Comparison of ENCODE assay signal across 8 cellular contexts in genomic region chr5:54440456-54440893, GRCh38. TPM values are rescaled to one million over a fixed set of nuclear protein-coding genes. Genes with fewer than 3 reads are reported as not detected.
DNase-seq lines count a peak whose midpoint lies in the region; ATAC-seq and TF ChIP-seq lines count a peak whose summit lies in the region.

No MANE protein-coding gene starts in this region.

- no peak for TF ChIP-seq POLR2A in suprapubic skin (IDR thresholded peaks at IDR 0.05)

- no peaks in the 10 kb centered on the region for H3K36me3 ChIP-seq in suprapubic skin

- no peaks in the 10 kb centered on the region for H3K9me3 ChIP-seq in suprapubic skin

- H3K4me3 ChIP-seq in suprapubic skin = no peak overlapping the region

- H3K27me3 Mint-ChIP-seq in activated naive CD4-positive, alpha-beta T cell treated with anti-CD3 and anti-CD28 coated beads, Interleukin-2, amount 10 ng/mL, durations not matched to agents 7 days and 5 days = peaks cover 1% of the 10 kb centered on the region

- POLR2A ChIA-PET in HEK293T (lab: Yijun Ruan, JAX) = interaction anchor here (0.6 kb wide), 1 partner anchor 528 kb away, joined by 3 read pairs; no protein-coding TSS in a partner anchor

- CTCF ChIA-PET in activated naive CD4-positive, alpha-beta T cell treated with anti-CD3 and anti-CD28 coated beads, Interleukin-2, amount 10 ng/mL, durations not matched to agents 7 days and 5 days (lab: Charles Lee) = interaction anchor here (0.8 to 2.0 kb wide), 4 partner anchors 9 to 49 kb away, joined by 3 to 10 read pairs (median 4); no protein-coding TSS in a partner anchor
- CTCF ChIA-PET in HEK293T (lab: Yijun Ruan, JAX) = no interaction called here

- no peaks in the 10 kb centered on the region for H3K36me3 Mint-ChIP-seq in activated naive CD4-positive, alpha-beta T cell treated with anti-CD3 and anti-CD28 coated beads, Interleukin-2, amount 10 ng/mL, durations not matched to agents 7 days and 5 days

- WGBS in suprapubic skin = 46% methylated on average over 6 of the region's 6 CpGs

- H3K27ac ChIP-seq in suprapubic skin = no peak overlapping the region

- peaks cover 37% of the 10 kb centered on the region for H3K4me1 Mint-ChIP-seq in activated naive CD4-positive, alpha-beta T cell treated with anti-CD3 and anti-CD28 coated beads, Interleukin-2, amount 10 ng/mL, durations not matched to agents 7 days and 5 days

- H3K4me1 ChIP-seq in suprapubic skin = peaks cover 11% of the 10 kb centered on the region

- no peak for TF ChIP-seq EP300 in suprapubic skin (IDR thresholded peaks at IDR 0.05)

- no peak for TF ChIP-seq CTCF in suprapubic skin (IDR thresholded peaks at IDR 0.05)

- peak; percentile 63 for DNase-seq in activated naive CD4-positive, alpha-beta T cell treated with anti-CD3 and anti-CD28 coated beads, Interleukin-2, amount 10 ng/mL, durations not matched to agents 7 days and 5 days
- DNase-seq in activated naive CD4-positive, alpha-beta T cell (lab: John Stamatoyannopoulos, UW) = no peak
- DNase-seq in SKM-1 treated with dmso at 0.1 percent for 144 hours (lab: John Stamatoyannopoulos, UW; ENCODE audit: unreplicated experiment) (peak; percentile 50), superior temporal gyrus (ENCODE audit: extremely low spot score) (peak; percentile 53), suprapubic skin (ENCODE audit: low spot score in 2 of 2) (no peak), HEK293T (ENCODE audit: extremely low spot score) (no peak), NCI-H226 (no peak)

- ATAC-seq in HG03025 (IDR thresholded peaks at IDR 0.05; ENCODE audit: low FRiP score, unreplicated experiment) = peak; percentile 94

- peak overlapping the region; percentile 4 for H3K4me3 Mint-ChIP-seq in activated naive CD4-positive, alpha-beta T cell treated with anti-CD3 and anti-CD28 coated beads, Interleukin-2, amount 10 ng/mL, durations not matched to agents 7 days and 5 days

- H3K9me3 Mint-ChIP-seq in activated naive CD4-positive, alpha-beta T cell treated with anti-CD3 and anti-CD28 coated beads, Interleukin-2, amount 10 ng/mL, durations not matched to agents 7 days and 5 days = peaks cover 2% of the 10 kb centered on the region

- no peaks in the 10 kb centered on the region for H3K27me3 ChIP-seq in suprapubic skin

- peak overlapping the region; percentile 90 for H3K27ac Mint-ChIP-seq in activated naive CD4-positive, alpha-beta T cell treated with anti-CD3 and anti-CD28 coated beads, Interleukin-2, amount 10 ng/mL, durations not matched to agents 7 days and 5 days

TF ChIP-seq in HEK293T, 16 proteins besides CTCF, POLR2A, EP300 and RAD21:
- TF ChIP-seq SP1 (IDR thresholded peaks at IDR 0.05) (no peak), NFRKB (IDR thresholded peaks at IDR 0.05) (no peak), ARNT (IDR thresholded peaks at IDR 0.05) (no peak), PKNOX1 (IDR thresholded peaks at IDR 0.05) (no peak), SUZ12 (IDR thresholded peaks at IDR 0.05) (no peak), FOXK2 (IDR thresholded peaks at IDR 0.05) (no peak), HDGF (IDR thresholded peaks at IDR 0.05; ENCODE audit: borderline replicate concordance) (no peak), TARDBP (IDR thresholded peaks at IDR 0.05) (no peak), LEF1 (IDR thresholded peaks at IDR 0.05; ENCODE audit: borderline replicate concordance) (no peak), ELF4 (IDR thresholded peaks at IDR 0.05) (no peak), BHLHE40 (IDR thresholded peaks at IDR 0.05; ENCODE audit: borderline replicate concordance) (no peak), FOXA1 (IDR thresholded peaks at IDR 0.05) (no peak), FOXM1 (IDR thresholded peaks at IDR 0.05; ENCODE audit: borderline replicate concordance) (no peak), CTBP1 (IDR thresholded peaks at IDR 0.05; ENCODE audit: borderline replicate concordance) (no peak), L3MBTL2 (conservative IDR thresholded peaks at IDR 0.05) (no peak), ZNF384 (IDR thresholded peaks at IDR 0.05) (no peak)

RNA-seq across cellular contexts. Expression of gene HSPB3, which starts 15.0 kb away (rescaled TPM):
- total RNA-seq in suprapubic skin = 1 to 10 TPM in 2 of 4 donors, not detected in 2; 1.1 to 2.0 TPM

Comparison
In these comparisons a context has a peak if more than half of its experiments do, and no peak if none do; other contexts are left out.
1. DNase-seq: peak in activated naive CD4-positive, alpha-beta T cell treated with anti-CD3 and anti-CD28 coated beads, Interleukin-2, amount 10 ng/mL, durations not matched to agents 7 days and 5 days (single experiment), SKM-1 treated with dmso at 0.1 percent for 144 hours (single experiment) and superior temporal gyrus (single experiment); none in activated naive CD4-positive, alpha-beta T cell (0 of 4), suprapubic skin (0 of 2), HEK293T (single experiment) and NCI-H226 (single experiment).